2 cellular contexts compared by ENCODE assay signal in genomic region chr12:120882055-120882555, GRCh38.
TF ChIP-seq lines count a peak whose summit lies in the region.

No MANE protein-coding gene starts in this region.

TF ChIP-seq in HepG2, 621 proteins besides CTCF, POLR2A, EP300 and RAD21 (continued from another document):
- peak; percentile 36; the same call in 1 of the 2 replicates for TF ChIP-seq CEBPB (IDR thresholded peaks at IDR 0.05; ENCODE audit: borderline replicate concordance, low read depth, low read length)

TF ChIP-seq in HEK293, 187 proteins besides CTCF, POLR2A, EP300 and RAD21 (continued from another document):
- TF ChIP-seq ZNF621 (tag by site-specific recombination; IDR thresholded peaks at IDR 0.05): no peak
- TF ChIP-seq PRDM4 (tag by site-specific recombination; IDR thresholded peaks at IDR 0.05): peak; percentile 94
- peak; percentile 68; the same call in 1 of the 2 replicates for TF ChIP-seq ZNF792 (tag by site-specific recombination; IDR thresholded peaks at IDR 0.05)
